20 cellular contexts compared by ENCODE assay signal in genomic region chr12:89060133-89060532, GRCh38.
A peak's percentile ranks its signal among the peaks of the same experiment; 100 is the strongest.
DNase-seq lines count a peak whose midpoint lies in the region; ATAC-seq and TF ChIP-seq lines count a peak whose summit lies in the region.
"Had no signal": no experiment of that assay in that cellular context is flagged by ENCODE, and none has a peak within 500 bp of the region (broad histone marks: within the 10 kb centered on the region; RNA-seq: fewer than 3 reads in every experiment).

No MANE protein-coding gene starts in this region.

- H3K9me2 ChIP-seq in GM23248 (ENCODE audit: insufficient read depth) = no peaks in the 10 kb centered on the region; the same call in 1 of the 2 replicates

- no peak overlapping the region for H2AK5ac ChIP-seq in neuronal stem cell (ENCODE audit: low read depth, low read length)

- H4K91ac ChIP-seq in neuronal stem cell (ENCODE audit: low read depth, low read length, poor library complexity) = no peak overlapping the region

- H3K18ac ChIP-seq in neuronal stem cell (ENCODE audit: low read length) = no peak overlapping the region

- H3K79me2 ChIP-seq in GM23248 (ENCODE audit: insufficient read depth) = no peaks in the 10 kb centered on the region

- H3K36me3 Mint-ChIP-seq in endothelial cell (ENCODE audit: low read depth, unreplicated experiment) = peaks cover 3% of the 10 kb centered on the region

- in situ Hi-C loops in GM23248 (cut with MboI) = no loop called here

- DNase-seq in GM23248 (peak; percentile 17), NCI-H446 treated with DMSO at 0.1 percent for 48 hours (lab: John Stamatoyannopoulos, UW) (peak; percentile 48), endothelial cell (ENCODE audit: low spot score) (no peak), neuronal stem cell (ENCODE audit: low spot score) (peak; percentile 72), ecto neural progenitor cell (ENCODE audit: low spot score) (no peak)
- no peak for DNase-seq in stimulated activated naive CD8-positive, alpha-beta T cell treated with anti-CD3 and anti-CD28 coated beads, Interleukin-15, amount 100 ng/mL, for 72 hours
- DNase-seq: body of pancreas; DMS79; effector CD8-positive, alpha-beta T cell; foreskin melanocyte; mammary epithelial cell; MV-4-11; NCI-H345; nucleus accumbens; Peyer's patch; stimulated activated naive CD4-positive, alpha-beta T cell treated with Interleukin-2 at 50 U/mL for 16 hours; T-helper 1 cell had no signal

- H4K20me1 ChIP-seq in GM23248 (ENCODE audit: insufficient read depth) = no peaks in the 10 kb centered on the region

- H2BK120ac ChIP-seq in neuronal stem cell (ENCODE audit: low read depth, low read length) = no peak overlapping the region

- no peaks in the 10 kb centered on the region for H3K27me3 ChIP-seq in GM23248 (replicated peaks; ENCODE audit: insufficient read depth)
- no peaks in the 10 kb centered on the region for H3K27me3 ChIP-seq in neuronal stem cell (ENCODE audit: control insufficient read depth in 3 of 3, insufficient read depth in 3 of 3, low read depth in 1 of 3, low read length in 3 of 3)
- H3K27me3 ChIP-seq: body of pancreas, Peyer's patch had no signal

- no peak overlapping the region for H3K27ac ChIP-seq in GM23248
- H3K27ac ChIP-seq in neuronal stem cell (replicated peaks; ENCODE audit: low read length) = no peak overlapping the region
- H3K27ac ChIP-seq: body of pancreas, Peyer's patch had no signal

- WGBS in GM23248 (ENCODE audit: low coverage in 1 of 2, low lambda C conversion rate in 2 of 2, missing lambda C conversion rate in 2 of 2), 2 experiments = 21 to 27% methylated on average over 4 of the region's 4 CpGs
- WGBS in neuronal stem cell (ENCODE audit: extremely low coverage in 2 of 2, insufficient read length in 2 of 2, insufficient replicate concordance in 1 of 2), 2 donors = no CpG with 5 or more reads among the region's 4 CpGs

- peak overlapping the region; percentile 52 for H3K27ac Mint-ChIP-seq in endothelial cell (ENCODE audit: unreplicated experiment)
- no peak overlapping the region for H3K27ac Mint-ChIP-seq in stimulated activated naive CD8-positive, alpha-beta T cell treated with anti-CD3 and anti-CD28 coated beads, Interleukin-15, amount 100 ng/mL, for 72 hours
- H3K27ac Mint-ChIP-seq: B cell had no signal

- no peak overlapping the region for H3K4me3 Mint-ChIP-seq in endothelial cell (ENCODE audit: unreplicated experiment)
- H3K4me3 Mint-ChIP-seq in stimulated activated naive CD8-positive, alpha-beta T cell treated with anti-CD3 and anti-CD28 coated beads, Interleukin-15, amount 100 ng/mL, for 72 hours = no peak overlapping the region
- H3K4me3 Mint-ChIP-seq: B cell had no signal

- no peak overlapping the region for H2BK5ac ChIP-seq in neuronal stem cell (ENCODE audit: low read length)

- H3K4me2 ChIP-seq in GM23248 (ENCODE audit: unreplicated experiment) = no peak overlapping the region
- H3K4me2 ChIP-seq in neuronal stem cell (ENCODE audit: insufficient read depth, low read length, poor library complexity, severe bottlenecking) = no peak overlapping the region

- H2AFZ ChIP-seq in GM23248 (peak overlapping the region; percentile 58), neuronal stem cell (ENCODE audit: low read length) (peak overlapping the region; percentile 87)

- H3K4me1 ChIP-seq in GM23248 (ENCODE audit: insufficient read depth) (peaks cover 28% of the 10 kb centered on the region), neuronal stem cell (ENCODE audit: control insufficient read depth in 2 of 2, insufficient read depth in 1 of 2, low read depth in 1 of 2, low read length in 2 of 2) (peaks cover 9 to 12% of the 10 kb centered on the region in 2 donors)

- H3K9me3 Mint-ChIP-seq in endothelial cell (ENCODE audit: unreplicated experiment) = no peaks in the 10 kb centered on the region
- no peaks in the 10 kb centered on the region for H3K9me3 Mint-ChIP-seq in stimulated activated naive CD8-positive, alpha-beta T cell treated with anti-CD3 and anti-CD28 coated beads, Interleukin-15, amount 100 ng/mL, for 72 hours

- H3K4me3 ChIP-seq in GM23248 (no peak overlapping the region), neuronal stem cell (ENCODE audit: low read length in 2 of 2) (peak overlapping the region in 1 of 2 donors; percentile 18)
- H3K4me3 ChIP-seq: body of pancreas, Peyer's patch, skin epidermis had no signal

- no peaks in the 10 kb centered on the region for H3K36me3 ChIP-seq in GM23248 (ENCODE audit: low read depth)
- H3K36me3 ChIP-seq in neuronal stem cell (replicated peaks in 1 of 2; ENCODE audit: control insufficient read depth in 2 of 2, insufficient read depth in 2 of 2, low read length in 2 of 2) = no peaks in the 10 kb centered on the region
- H3K36me3 ChIP-seq: Peyer's patch had no signal

- H3K4ac ChIP-seq in neuronal stem cell (ENCODE audit: low read length) = no peak overlapping the region

- H3K4me1 Mint-ChIP-seq in endothelial cell (ENCODE audit: unreplicated experiment) = peaks cover 25% of the 10 kb centered on the region
- H3K4me1 Mint-ChIP-seq in stimulated activated naive CD8-positive, alpha-beta T cell treated with anti-CD3 and anti-CD28 coated beads, Interleukin-15, amount 100 ng/mL, for 72 hours = peaks cover 7% of the 10 kb centered on the region
- H3K4me1 Mint-ChIP-seq: B cell had no signal

- H3K23ac ChIP-seq in neuronal stem cell (ENCODE audit: low read depth, low read length, poor library complexity) = no peak overlapping the region

- H3K9me3 ChIP-seq in GM23248 (ENCODE audit: low read depth) (no peaks in the 10 kb centered on the region), neuronal stem cell (replicated peaks in 1 of 2; ENCODE audit: control insufficient read depth in 2 of 2, insufficient read depth in 1 of 2, low read depth in 1 of 2, low read length in 2 of 2) (no peaks in the 10 kb centered on the region)
- H3K9me3 ChIP-seq: body of pancreas, Peyer's patch had no signal

- no peak for TF ChIP-seq CTCF in endothelial cell (IDR thresholded peaks at IDR 0.05; ENCODE audit: unreplicated experiment)

- H3K79me1 ChIP-seq in neuronal stem cell (ENCODE audit: low read depth, low read length) = no peaks in the 10 kb centered on the region

- no peak for ATAC-seq in HG03159 (IDR thresholded peaks at IDR 0.05; ENCODE audit: unreplicated experiment)
- no peak for ATAC-seq in stimulated activated naive CD8-positive, alpha-beta T cell treated with anti-CD3 and anti-CD28 coated beads, Interleukin-15, amount 100 ng/mL, for 72 hours
- ATAC-seq: body of pancreas had no signal

- H3K27me3 Mint-ChIP-seq in endothelial cell (ENCODE audit: unreplicated experiment) = peaks cover 1% of the 10 kb centered on the region
- H3K27me3 Mint-ChIP-seq in stimulated activated naive CD8-positive, alpha-beta T cell treated with anti-CD3 and anti-CD28 coated beads, Interleukin-15, amount 100 ng/mL, for 72 hours = no peaks in the 10 kb centered on the region

- no peak overlapping the region for H4K8ac ChIP-seq in neuronal stem cell (ENCODE audit: low read depth, low read length)

- peaks cover 10% of the 10 kb centered on the region; the same call in 1 of the 2 replicates for H3F3A ChIP-seq in GM23248 (ENCODE audit: insufficient read depth)

- H2BK12ac ChIP-seq in neuronal stem cell (ENCODE audit: low read length) = no peak overlapping the region

- H3K14ac ChIP-seq in neuronal stem cell (ENCODE audit: low read length) = no peak overlapping the region

- H2BK15ac ChIP-seq in neuronal stem cell (ENCODE audit: low read length) = no peak overlapping the region

- H3K9ac ChIP-seq in GM23248 = no peak overlapping the region
- no peak overlapping the region for H3K9ac ChIP-seq in neuronal stem cell (ENCODE audit: low read depth, low read length, poor library complexity)

Comparison
In these comparisons a context has a peak if more than half of its experiments do, and no peak if none do; other contexts are left out.
1. DNase-seq: peak in GM23248 (single experiment), NCI-H446 treated with DMSO at 0.1 percent for 48 hours (single experiment) and neuronal stem cell (single experiment); none in endothelial cell (single experiment), ecto neural progenitor cell (single experiment) and stimulated activated naive CD8-positive, alpha-beta T cell treated with anti-CD3 and anti-CD28 coated beads, Interleukin-15, amount 100 ng/mL, for 72 hours (0 of 2).